Comparison of ENCODE assay signal across 15 cellular contexts in the genomic region with DNA sequence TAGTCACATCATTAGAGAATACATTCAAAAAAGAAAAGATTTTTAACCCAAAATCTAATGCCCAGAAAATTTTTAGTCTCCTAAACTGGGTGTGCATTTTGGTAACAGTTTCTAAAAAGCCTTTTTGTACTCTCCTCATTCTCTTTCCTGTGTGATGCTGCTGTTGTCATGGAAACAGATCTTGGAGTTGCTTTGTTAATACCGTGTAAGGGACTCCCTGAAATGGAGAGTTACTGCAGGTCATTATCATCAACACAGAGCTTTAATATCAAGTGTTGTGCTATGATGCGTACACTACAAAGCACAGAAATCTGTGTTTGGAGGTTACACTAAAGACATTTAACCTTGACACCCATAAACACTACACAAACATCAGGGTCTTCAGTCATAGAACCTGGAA.
DNase-seq lines count a peak whose midpoint lies in the region; ATAC-seq, FAIRE-seq and TF ChIP-seq lines count a peak whose summit lies in the region.
"Had no signal": no experiment of that assay in that cellular context is flagged by ENCODE, and none has a peak within 500 bp of the region (broad histone marks: within the 10 kb centered on the region; RNA-seq: fewer than 3 reads in every experiment).

No MANE protein-coding gene starts in this region.

- peaks cover 0 to 1% (median 0%) of the 10 kb centered on the region in 7 donors for H3K9me3 Mint-ChIP-seq in CD4-positive, CD25-positive, alpha-beta regulatory T cell
- no peaks in the 10 kb centered on the region for H3K9me3 Mint-ChIP-seq in activated CD4-positive, alpha-beta memory T cell treated with anti-CD3 and anti-CD28 coated beads for 36 hours

- no peaks in the 10 kb centered on the region for H3K36me3 ChIP-seq in CD4-positive, CD25-positive, alpha-beta regulatory T cell (ENCODE audit: control insufficient read depth, insufficient read depth, low read length)
- H3K36me3 ChIP-seq: ovary had no signal

- CTCF ChIA-PET in activated CD4-positive, alpha-beta memory T cell treated with anti-CD3 and anti-CD28 coated beads for 36 hours (lab: Charles Lee), result interaction anchor here (1.4 kb wide), 1 partner anchor 48 kb away, joined by 4 read pairs; no protein-coding TSS in a partner anchor

- peaks cover 12 to 49% (median 24%) of the 10 kb centered on the region in 4 donors for H3K4me1 Mint-ChIP-seq in CD4-positive, CD25-positive, alpha-beta regulatory T cell
- H3K4me1 Mint-ChIP-seq in activated CD4-positive, alpha-beta memory T cell treated with anti-CD3 and anti-CD28 coated beads for 36 hours (ENCODE audit: low read depth), result peaks cover 73% of the 10 kb centered on the region

- no peak for DNase-seq in CD4-positive, CD25-positive, alpha-beta regulatory T cell
- DNase-seq in G401 (ENCODE audit: low spot score) (peak; percentile 35), medulla oblongata (ENCODE audit: extremely low spot score) (peak; percentile 82), CD1c-positive myeloid dendritic cell (ENCODE audit: extremely low spot score) (no peak), GM12892 (ENCODE audit: insufficient read length) (no peak)
- DNase-seq in activated CD4-positive, alpha-beta memory T cell treated with anti-CD3 and anti-CD28 coated beads for 36 hours, result no peak
- DNase-seq: H7; kidney; NCI-H1048; ovary; stimulated activated naive CD4-positive, alpha-beta T cell treated with Interleukin-2 at 50 U/mL for 16 hours had no signal

- no peaks in the 10 kb centered on the region for H3K9me3 ChIP-seq in CD4-positive, CD25-positive, alpha-beta regulatory T cell (ENCODE audit: control insufficient read depth in 2 of 2, low read length in 2 of 2)
- H3K9me3 ChIP-seq: BLaER1 treated with 17β-estradiol and CSF1 and Interleukin-3, amounts not matched to agents 10 nM and 100 nM; ovary had no signal

- no peak overlapping the region for H3K27ac ChIP-seq in CD4-positive, CD25-positive, alpha-beta regulatory T cell (ENCODE audit: insufficient read depth, low read length, poor library complexity, severe bottlenecking)
- H3K27ac ChIP-seq in VCaP, result peak overlapping the region; percentile 75
- H3K27ac ChIP-seq: BLaER1 treated with 17β-estradiol and CSF1 and Interleukin-3, amounts not matched to agents 10 nM and 100 nM; epithelial cell of prostate; ovary had no signal

- no peak for TF ChIP-seq POLR2A in GM12892 (IDR thresholded peaks at IDR 0.05; ENCODE audit: low read depth, low read length)

- FAIRE-seq in GM12892 (lab: Jason Lieb, UNC), result no peak
- FAIRE-seq: kidney had no signal

- TF ChIP-seq CTCF in VCaP (conservative IDR thresholded peaks at IDR 0.05), result no peak

- H3K4me3 Mint-ChIP-seq in CD4-positive, CD25-positive, alpha-beta regulatory T cell, result no peak overlapping the region
- no peak overlapping the region for H3K4me3 Mint-ChIP-seq in activated CD4-positive, alpha-beta memory T cell treated with anti-CD3 and anti-CD28 coated beads for 36 hours

- peak overlapping the region in 2 of 3 donors; percentile 4 to 39 for H3K27ac Mint-ChIP-seq in CD4-positive, CD25-positive, alpha-beta regulatory T cell
- no peak overlapping the region for H3K27ac Mint-ChIP-seq in activated CD4-positive, alpha-beta memory T cell treated with anti-CD3 and anti-CD28 coated beads for 36 hours

- H3K27me3 ChIP-seq in CD4-positive, CD25-positive, alpha-beta regulatory T cell (ENCODE audit: control insufficient read depth, insufficient read depth, low read length), result no peaks in the 10 kb centered on the region
- H3K27me3 ChIP-seq: BLaER1 treated with 17β-estradiol and CSF1 and Interleukin-3, amounts not matched to agents 10 nM and 100 nM; ovary had no signal

- peaks cover 26% of the 10 kb centered on the region for H3K36me3 Mint-ChIP-seq in CD4-positive, CD25-positive, alpha-beta regulatory T cell
- H3K36me3 Mint-ChIP-seq in activated CD4-positive, alpha-beta memory T cell treated with anti-CD3 and anti-CD28 coated beads for 36 hours, result peaks cover 37% of the 10 kb centered on the region

- no peaks in the 10 kb centered on the region for H3K27me3 Mint-ChIP-seq in CD4-positive, CD25-positive, alpha-beta regulatory T cell
- H3K27me3 Mint-ChIP-seq in activated CD4-positive, alpha-beta memory T cell treated with anti-CD3 and anti-CD28 coated beads for 36 hours, result no peaks in the 10 kb centered on the region

- POLR2A ChIA-PET in activated CD4-positive, alpha-beta memory T cell treated with anti-CD3 and anti-CD28 coated beads for 36 hours (lab: Charles Lee), result interaction anchor here (0.8 to 1.5 kb wide), 2 partner anchors 51 to 115 kb away, joined by 3 to 4 read pairs; no protein-coding TSS in a partner anchor

- in situ Hi-C loops in G401 (cut with HindIII; ENCODE audit: low sequenced_read_pairs), result no loop called here

- H3K4me3 ChIP-seq in CD4-positive, CD25-positive, alpha-beta regulatory T cell (ENCODE audit: low read depth, low read length), result no peak overlapping the region
- H3K4me3 ChIP-seq: BLaER1 treated with 17β-estradiol and CSF1 and Interleukin-3, amounts not matched to agents 10 nM and 100 nM; ovary; smooth muscle cell had no signal

- H3K4me1 ChIP-seq in CD4-positive, CD25-positive, alpha-beta regulatory T cell (ENCODE audit: control insufficient read depth, insufficient read depth, low read length, poor library complexity, severe bottlenecking), result no peaks in the 10 kb centered on the region

- intact Hi-C loops in activated CD4-positive, alpha-beta memory T cell treated with anti-CD3 and anti-CD28 coated beads for 36 hours (cut with micrococcal nuclease), result no loop called here

- ATAC-seq in CD4-positive, CD25-positive, alpha-beta regulatory T cell (ENCODE audit: low read depth in 2 of 2), result no peak

Comparison
In these comparisons a context has a peak if more than half of its experiments do, and no peak if none do; other contexts are left out.
1. DNase-seq: peak in G401 (single experiment) and medulla oblongata (single experiment); none in CD4-positive, CD25-positive, alpha-beta regulatory T cell (0 of 3), CD1c-positive myeloid dendritic cell (single experiment), activated CD4-positive, alpha-beta memory T cell treated with anti-CD3 and anti-CD28 coated beads for 36 hours (single experiment) and GM12892 (single experiment).